In the genomic region with DNA sequence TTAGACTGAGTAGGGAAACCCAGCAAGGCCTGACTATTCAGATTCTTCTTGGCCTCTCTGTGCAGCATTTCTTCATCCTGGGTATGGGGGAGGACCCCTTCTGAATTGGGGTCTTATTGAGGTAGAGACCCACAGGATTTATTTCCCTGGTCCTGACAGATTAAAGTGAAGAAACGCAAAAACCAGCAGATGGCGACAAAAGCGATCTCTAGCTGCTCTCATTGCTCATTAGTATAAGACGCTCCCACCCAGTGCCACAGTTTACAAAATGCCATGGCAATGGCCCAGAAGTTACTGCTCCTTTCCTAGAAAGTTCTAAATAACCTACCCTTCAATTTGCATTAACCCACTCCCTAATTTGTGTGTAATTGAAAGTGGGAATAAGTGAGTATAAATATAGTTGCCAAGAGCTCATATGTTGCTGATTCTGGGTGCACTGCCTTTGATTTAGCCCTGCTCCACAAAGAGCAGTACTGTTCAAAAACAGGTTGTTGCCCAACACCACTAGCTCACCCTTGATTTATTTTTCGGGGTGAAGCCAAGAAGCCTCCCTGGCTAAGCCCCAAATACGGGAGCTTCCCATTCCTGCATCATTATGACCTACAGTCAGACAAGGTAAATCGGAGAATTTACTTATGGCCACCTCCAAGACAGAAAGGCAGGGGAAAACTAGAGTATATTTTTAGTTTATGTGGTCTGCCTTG, we compare ENCODE assay signal across 7 cellular contexts. TPM values are rescaled to one million over a fixed set of nuclear protein-coding genes. Genes with fewer than 3 reads are reported as not detected.
DNase-seq lines count a peak whose midpoint lies in the region; ATAC-seq and TF ChIP-seq lines count a peak whose summit lies in the region.

No MANE protein-coding gene starts in this region.

- POLR2A ChIA-PET in PC-9 (lab: Charles Lee; ENCODE audit: unreplicated experiment): no interaction called here

- H3K36me3 ChIP-seq in PC-9 (ENCODE audit: low read depth): no peaks in the 10 kb centered on the region
- H3K36me3 ChIP-seq in ascending aorta: no peaks in the 10 kb centered on the region

- intact Hi-C loops in PC-9 (cut with micrococcal nuclease; ENCODE audit: unreplicated experiment) (loop anchor here (1.0 to 10.0 kb wide), 3 partner anchors 37 to 253 kb away; no protein-coding TSS in a partner anchor), ascending aorta (cut with DNase I) (loop anchor here (1.0 to 10.0 kb wide), 2 partner anchors 144 to 253 kb away; partner anchors contain the start of gene TCEAL9)

- ATAC-seq in HG02798 (IDR thresholded peaks at IDR 0.05; ENCODE audit: poor library complexity, unreplicated experiment): peak; percentile 30
- ATAC-seq in GM19455 (IDR thresholded peaks at IDR 0.05; ENCODE audit: unreplicated experiment): no peak

- H3K27me3 ChIP-seq in PC-9 (ENCODE audit: insufficient read depth, low read depth): no peaks in the 10 kb centered on the region
- no peaks in the 10 kb centered on the region for H3K27me3 ChIP-seq in ascending aorta

- no peaks in the 10 kb centered on the region for H4K20me1 ChIP-seq in PC-9 (ENCODE audit: insufficient read depth)

- TF ChIP-seq CTCF in PC-9 (conservative IDR thresholded peaks at IDR 0.05) (peak; percentile 47; the same call in 1 of the 2 replicates), ascending aorta (IDR thresholded peaks at IDR 0.05) (peak; percentile 24 to 53 (median 39))

- no peaks in the 10 kb centered on the region for H3K9me2 ChIP-seq in PC-9 (ENCODE audit: insufficient read depth)

- no peak overlapping the region for H2AFZ ChIP-seq in PC-9

- H3K4me3 ChIP-seq in PC-9: no peak overlapping the region
- no peak overlapping the region for H3K4me3 ChIP-seq in ascending aorta

- H3F3A ChIP-seq in PC-9 (ENCODE audit: insufficient read depth, low read depth): no peaks in the 10 kb centered on the region

- peak; percentile 57 for DNase-seq in EH (ENCODE audit: low read depth)
- DNase-seq in PC-9: peak in 1 of 2 experiments; percentile 15
- DNase-seq in ascending aorta (ENCODE audit: low spot score in 2 of 2): peak in 1 of 2 donors; percentile 65
- peak; percentile 66 for DNase-seq in inferior parietal cortex (ENCODE audit: extremely low spot score)
- peak; percentile 7 to 30 for DNase-seq in stimulated activated CD4-positive, alpha-beta T cell treated with anti-CD3 and anti-CD28 coated beads, Interleukin-4, amount 100 ng/mL, for 4 hours

- H3K4me2 ChIP-seq in PC-9: no peak overlapping the region

- no peaks in the 10 kb centered on the region for H3K9me3 ChIP-seq in PC-9 (ENCODE audit: insufficient read depth, low read depth)
- H3K9me3 ChIP-seq in ascending aorta: no peaks in the 10 kb centered on the region

- no peaks in the 10 kb centered on the region for H3K79me2 ChIP-seq in PC-9 (ENCODE audit: low read depth)

- no TSS peak for BruUV-seq in PC-9 (replicated peaks; lab: Mats Ljungman, UMichigan)

- no peaks in the 10 kb centered on the region for H3K4me1 ChIP-seq in PC-9 (replicated peaks; ENCODE audit: insufficient read depth)
- H3K4me1 ChIP-seq in ascending aorta: no peaks in the 10 kb centered on the region

- H3K27ac ChIP-seq in PC-9 (no peak overlapping the region), ascending aorta (no peak overlapping the region)

- CTCF ChIA-PET in PC-9 (lab: Charles Lee): no interaction called here

RNA-seq across cellular contexts. Expression of gene BEX4, which starts 3.7 kb away (rescaled TPM):
- 1.0 and 1.1 TPM in 2 replicates for total RNA-seq in PC-9 (2021)
- 11.0 TPM for total RNA-seq in ascending aorta

RNA-seq across cellular contexts. Expression of gene TCEAL8, which starts 43.8 kb away (rescaled TPM):
- total RNA-seq in PC-9 (2021) (31.5 and 34.4 TPM in 2 replicates), ascending aorta (39.1 TPM)
